In the genomic region with DNA sequence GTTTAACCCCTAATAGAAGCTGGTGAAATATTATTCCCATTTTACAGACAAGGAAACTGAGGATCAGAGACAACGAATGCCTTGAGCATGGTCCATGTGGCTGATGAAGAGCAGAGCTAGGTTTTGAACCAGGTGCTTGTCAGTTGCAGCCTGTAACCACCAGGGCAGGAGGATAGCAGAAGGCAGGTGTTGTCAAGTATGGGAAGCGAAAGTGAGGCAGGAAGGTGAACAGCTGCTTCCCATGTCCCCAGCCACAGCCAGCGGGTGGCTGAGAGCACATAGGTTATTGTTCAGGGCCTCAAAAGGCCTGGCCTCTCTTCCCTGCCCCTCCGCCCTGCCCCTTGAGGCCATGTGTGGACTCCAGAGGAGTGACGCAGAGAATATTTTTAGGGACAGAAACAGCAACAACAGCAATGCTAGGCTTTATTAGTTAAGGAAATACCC, we compare ENCODE assay signal across 8 cellular contexts. TPM values are rescaled to one million over a fixed set of nuclear protein-coding genes. Genes with fewer than 3 reads are reported as not detected.
DNase-seq lines count a peak whose midpoint lies in the region; ATAC-seq and TF ChIP-seq lines count a peak whose summit lies in the region.

No MANE protein-coding gene starts in this region.

- ATAC-seq in HG02759 (IDR thresholded peaks at IDR 0.05; ENCODE audit: unreplicated experiment) (peak; percentile 90), gastroesophageal sphincter (no peak)

- H3K36me3 ChIP-seq in gastroesophageal sphincter: no peaks in the 10 kb centered on the region

- peaks cover 60% of the 10 kb centered on the region for H3K27me3 ChIP-seq in gastroesophageal sphincter

- H3K36me3 Mint-ChIP-seq in mesothelial cell of epicardium: no peaks in the 10 kb centered on the region

- no peaks in the 10 kb centered on the region for H3K9me3 Mint-ChIP-seq in mesothelial cell of epicardium

- no peak overlapping the region for H3K27ac Mint-ChIP-seq in mesothelial cell of epicardium

- 62 to 90% methylated on average over 3 to 5 of the region's 5 CpGs for WGBS in gastroesophageal sphincter (ENCODE audit: low coverage in 1 of 2), 2 donors

- no peaks in the 10 kb centered on the region for H3K9me3 ChIP-seq in gastroesophageal sphincter

- no peak overlapping the region for H3K4me3 Mint-ChIP-seq in mesothelial cell of epicardium

- TF ChIP-seq EP300 in gastroesophageal sphincter (IDR thresholded peaks at IDR 0.05): no peak

- H3K4me3 ChIP-seq in gastroesophageal sphincter: no peak overlapping the region

- peaks cover 55% of the 10 kb centered on the region for H3K4me1 Mint-ChIP-seq in mesothelial cell of epicardium

- no peak for TF ChIP-seq POLR2A in gastroesophageal sphincter (IDR thresholded peaks at IDR 0.05)

- H3K27ac ChIP-seq in gastroesophageal sphincter: no peak overlapping the region

- TF ChIP-seq CTCF in mesothelial cell of epicardium (IDR thresholded peaks at IDR 0.05; ENCODE audit: unreplicated experiment) (peak; percentile 22), gastroesophageal sphincter (IDR thresholded peaks at IDR 0.05) (no peak)

- DNase-seq in DMS79 treated with DMSO at 0.1 percent for 48 hours (lab: John Stamatoyannopoulos, UW): peak; percentile 17
- no peak for DNase-seq in DMS79 (lab: John Stamatoyannopoulos, UW)
- peak; percentile 95 for DNase-seq in NCI-H2171 (lab: John Stamatoyannopoulos, UW)
- no peak for DNase-seq in mesothelial cell of epicardium (ENCODE audit: low spot score in 2 of 2, unreplicated experiment in 2 of 2)
- DNase-seq in SIG-M5 treated with dmso at 0.1 percent for 504 hours (lab: John Stamatoyannopoulos, UW; ENCODE audit: unreplicated experiment): no peak
- no peak for DNase-seq in middle frontal gyrus (ENCODE audit: extremely low spot score, low spot score)

- no peaks in the 10 kb centered on the region for H3K27me3 Mint-ChIP-seq in mesothelial cell of epicardium (ENCODE audit: low read depth)

- H3K4me1 ChIP-seq in gastroesophageal sphincter: peaks cover 0 to 6% (median 0%) of the 10 kb centered on the region in 3 donors

RNA-seq across cellular contexts. Expression of gene IQSEC3, which starts 39.6 kb away (rescaled TPM):
- total RNA-seq in mesothelial cell of epicardium: 7.4 to 8.8 TPM (median 8.5 TPM) in 3 replicates
- 1 to 10 TPM in 1 of 4 donors, under 1 TPM in 3; 0.07 to 2.4 (median 0.57) TPM for total RNA-seq in gastroesophageal sphincter

Comparison
In these comparisons a context has a peak if more than half of its experiments do, and no peak if none do; other contexts are left out.
1. DNase-seq: peak in DMS79 treated with DMSO at 0.1 percent for 48 hours (single experiment) and NCI-H2171 (single experiment); none in DMS79 (single experiment), mesothelial cell of epicardium (0 of 2), SIG-M5 treated with dmso at 0.1 percent for 504 hours (single experiment) and middle frontal gyrus (single experiment).